In the genomic region with DNA sequence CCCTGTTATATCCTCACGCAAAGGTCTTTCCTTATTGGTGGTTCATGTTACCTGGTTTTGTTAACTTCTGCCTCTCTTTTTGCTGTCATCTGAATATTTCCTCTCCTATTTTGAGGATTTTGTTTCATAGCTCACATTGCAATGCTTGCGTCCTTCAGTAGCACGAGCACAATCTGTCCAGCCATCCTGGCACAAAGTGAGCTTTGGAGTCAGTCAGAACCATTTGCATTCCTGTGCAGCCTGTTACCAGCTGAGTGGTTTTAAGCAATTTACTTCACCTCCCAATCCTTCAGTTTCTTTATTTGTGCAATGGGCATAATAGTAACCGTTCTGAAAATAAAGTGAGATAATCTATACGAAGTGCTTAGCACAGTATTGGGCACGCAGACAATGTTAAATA, we compare ENCODE assay signal across 28 cellular contexts.
"Had no signal": no experiment of that assay in that cellular context is flagged by ENCODE, and none has a peak within 500 bp of the region (broad histone marks: within the 10 kb centered on the region; RNA-seq: fewer than 3 reads in every experiment).

No MANE protein-coding gene starts in this region.

- H3K9me3 ChIP-seq: adrenal gland, ascending aorta, esophagus muscularis mucosa, gastrocnemius medialis, heart left ventricle had no signal

- H3K4me3 ChIP-seq: adrenal gland, ascending aorta, coronary artery, dorsolateral prefrontal cortex, esophagus muscularis mucosa, gastrocnemius medialis, heart left ventricle had no signal

- H3K36me3 ChIP-seq: adrenal gland, brain microvascular endothelial cell, gastrocnemius medialis had no signal

- H3K4me1 ChIP-seq: ascending aorta, esophagus muscularis mucosa, foreskin keratinocyte, gastrocnemius medialis had no signal

- DNase-seq: activated CD4-positive, alpha-beta memory T cell treated with anti-CD3 and anti-CD28 coated beads for 36 hours; activated CD4-positive, alpha-beta T cell treated with anti-CD3 and anti-CD28 coated beads for 36 hours; activated CD4-positive, alpha-beta T cell treated with anti-CD3 and anti-CD28 coated beads, Interleukin-2, amount 10 ng/mL, durations not matched to agents 24 days and 14 days; activated CD4-positive, CD25-positive, alpha-beta regulatory T cell; activated CD4-positive, CD25-positive, alpha-beta regulatory T cell treated with anti-CD3 and anti-CD28 coated beads, Interleukin-2, amount 50 U/mL, for 72 hours; activated CD8-positive, alpha-beta memory T cell treated with anti-CD3 and anti-CD28 coated beads, Interleukin-2, amount 10 ng/mL, durations not matched to agents 7 days and 5 days; activated CD8-positive, alpha-beta memory T cell treated with anti-CD3 and anti-CD28 coated beads, Interleukin-2, amount 50 U/mL, for 4 hours; activated CD8-positive, alpha-beta T cell treated with anti-CD3 and anti-CD28 coated beads, Interleukin-2, amount 10 ng/mL, durations not matched to agents 7 days and 5 days; activated effector memory CD4-positive, alpha-beta T cell treated with anti-CD3 and anti-CD28 coated beads, Interleukin-2, amount 50 U/mL, for 16 hours; activated naive CD4-positive, alpha-beta T cell treated with anti-CD3 and anti-CD28 coated beads for 36 hours; activated naive CD8-positive, alpha-beta T cell treated with anti-CD3 and anti-CD28 coated beads for 36 hours; activated naive CD8-positive, alpha-beta T cell treated with anti-CD3 and anti-CD28 coated beads, Interleukin-2, amount 50 U/mL, for 24 hours; activated T-cell treated with anti-CD3 and anti-CD28 coated beads, Interleukin-2, amount 50 U/mL, for 1 hour; activated T-cell treated with anti-CD3 and anti-CD28 coated beads, Interleukin-2, amount 50 U/mL, for 48 hours; adrenal gland; amygdala; brain microvascular endothelial cell; dorsolateral prefrontal cortex; effector memory CD4-positive, alpha-beta T cell; erythroblast; foreskin keratinocyte; gastrocnemius medialis; glutamatergic neuron; heart left ventricle; T-helper 2 cell had no signal

- ATAC-seq: activated CD4-positive, alpha-beta T cell treated with anti-CD3 and anti-CD28 coated beads for 36 hours; activated CD8-positive, alpha-beta memory T cell treated with anti-CD3 and anti-CD28 coated beads, Interleukin-2, amount 10 ng/mL, durations not matched to agents 7 days and 5 days; activated CD8-positive, alpha-beta T cell treated with anti-CD3 and anti-CD28 coated beads, Interleukin-2, amount 10 ng/mL, durations not matched to agents 7 days and 5 days; activated naive CD8-positive, alpha-beta T cell treated with anti-CD3 and anti-CD28 coated beads, Interleukin-2, amount 50 U/mL, for 24 hours; foreskin keratinocyte; gastrocnemius medialis had no signal

- H3K27me3 ChIP-seq: adrenal gland, ascending aorta, brain microvascular endothelial cell, dorsolateral prefrontal cortex, esophagus muscularis mucosa, foreskin keratinocyte, gastrocnemius medialis, heart left ventricle had no signal

- H3K27ac ChIP-seq: adrenal gland, ascending aorta, brain microvascular endothelial cell, coronary artery, dorsolateral prefrontal cortex, esophagus muscularis mucosa, foreskin keratinocyte, gastrocnemius medialis, heart left ventricle had no signal
